ENCODE assay signal across 1 cellular context in the genomic region with DNA sequence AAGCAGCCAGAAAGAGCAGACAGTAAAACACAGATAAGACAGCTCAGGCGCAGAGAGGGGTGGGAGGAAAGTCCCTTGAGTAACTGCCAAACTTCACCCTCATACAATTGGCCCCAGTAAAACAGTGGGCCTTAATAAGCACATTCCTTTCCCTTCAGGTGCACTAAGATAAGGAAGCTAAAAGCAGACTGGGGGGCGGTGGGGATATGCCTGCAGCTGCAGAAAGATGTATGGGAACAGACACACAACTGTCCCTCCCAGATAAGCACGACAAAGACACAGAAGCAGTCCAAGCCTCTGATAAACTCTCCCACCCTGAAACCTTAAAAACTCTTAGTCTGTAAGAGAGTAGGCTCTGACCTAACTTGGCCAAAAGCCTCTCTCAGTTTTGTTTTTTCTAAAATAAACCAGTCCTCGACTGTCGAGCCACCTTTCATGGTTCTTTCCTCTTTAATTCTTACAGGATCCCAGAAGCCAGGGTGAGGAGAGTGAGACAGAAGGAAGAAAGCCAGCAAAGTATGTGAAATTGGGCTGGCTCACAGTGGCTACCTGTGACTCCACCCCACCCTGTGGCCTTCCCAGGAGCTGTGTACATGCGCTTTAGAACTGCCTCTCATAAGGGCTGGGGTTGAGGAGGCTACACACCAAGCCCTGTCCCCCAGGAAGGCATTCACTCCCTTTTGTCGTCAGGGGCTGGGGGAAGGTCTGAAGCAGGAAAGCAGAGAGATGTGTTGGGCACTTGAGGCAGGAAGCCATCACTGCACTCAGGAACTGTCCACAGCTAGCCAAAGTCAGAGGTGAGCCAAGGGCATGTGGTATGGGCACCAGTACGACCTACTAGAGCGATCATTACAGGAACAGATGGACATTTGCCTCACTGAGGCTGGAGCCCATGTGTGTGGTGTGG.
TF ChIP-seq lines count a peak whose summit lies in the region.

No MANE protein-coding gene starts in this region.

TF ChIP-seq in K562, 482 proteins besides CTCF, POLR2A, EP300 and RAD21 (continued from another document and continues in another):
- TF ChIP-seq TOE1 (IDR thresholded peaks at IDR 0.05; ENCODE audit: borderline replicate concordance) (peak; percentile 77; the same call in 1 of the 2 replicates), TOE1 (CRISPR knock-in tag; IDR thresholded peaks at IDR 0.05; ENCODE audit: borderline replicate concordance, low read depth) (no peak), FOXK2 (conservative IDR thresholded peaks at IDR 0.05 in 1 of 2, IDR thresholded peaks at IDR 0.05 in 1 of 2; ENCODE audit: low read depth in 2 of 2) (peak in 1 of 2 experiments; percentile 68; a peak in 2 of 4 replicates), BHLHE40 (IDR thresholded peaks at IDR 0.05; ENCODE audit: low read length) (peak; percentile 79), BRD9 (IDR thresholded peaks at IDR 0.05; ENCODE audit: low read depth, partially characterized antibody) (no peak), HDAC1 (IDR thresholded peaks at IDR 0.05) (peak; percentile 90 to 99; a peak in 2 of 4 replicates), ZNF24 (IDR thresholded peaks at IDR 0.05) (peak; percentile 80), GABPA (tag; conservative IDR thresholded peaks at IDR 0.05; ENCODE audit: low read depth) (0 out of 2 replicates have a peak, but pooled peaks have one; percentile 23), DMBX1 (CRISPR knock-in tag; IDR thresholded peaks at IDR 0.05; ENCODE audit: borderline replicate concordance) (peak; percentile 99), GATA2 (CRISPR knock-in tag; IDR thresholded peaks at IDR 0.05) (peak; percentile 99), HSF4 (CRISPR knock-in tag; IDR thresholded peaks at IDR 0.05; ENCODE audit: borderline replicate concordance) (no peak), NR4A1 (CRISPR knock-in tag; IDR thresholded peaks at IDR 0.05) (peak; percentile 77; the same call in 1 of the 2 replicates), NR4A1 (tag; IDR thresholded peaks at IDR 0.05) (peak; percentile 98), NFXL1 (CRISPR knock-in tag; IDR thresholded peaks at IDR 0.05) (no peak), SAP30 (IDR thresholded peaks at IDR 0.05; ENCODE audit: borderline replicate concordance, insufficient read depth, low read depth, low read length, poor library complexity, severe bottlenecking) (no peak), ZKSCAN8 (CRISPR knock-in tag; IDR thresholded peaks at IDR 0.05) (peak; percentile 96), CTBP1 (IDR thresholded peaks at IDR 0.05; ENCODE audit: borderline replicate concordance) (peak; percentile 99), TRIM28 (IDR thresholded peaks at IDR 0.05) (peak; percentile 75), HDGF (IDR thresholded peaks at IDR 0.05) (0 out of 2 replicates have a peak, but pooled peaks have one; percentile 74), MAFG (tag; conservative IDR thresholded peaks at IDR 0.05) (peak; percentile 92), STAT5A (IDR thresholded peaks at IDR 0.05; ENCODE audit: borderline replicate concordance, low read length) (peak; percentile 97), C11orf30 (IDR thresholded peaks at IDR 0.05; ENCODE audit: low read depth) (peak; percentile 55; the same call in 1 of the 2 replicates), NCOA1 (IDR thresholded peaks at IDR 0.05; ENCODE audit: low read depth) (peak; percentile 96), MAFK (IDR thresholded peaks at IDR 0.05; ENCODE audit: low read length) (peak; percentile 56), WHSC1 (IDR thresholded peaks at IDR 0.05; ENCODE audit: low read length) (no peak), SRSF9 (IDR thresholded peaks at IDR 0.05; ENCODE audit: borderline replicate concordance, low read depth, low read length) (no peak), ZNF274 (IDR thresholded peaks at IDR 0.05; ENCODE audit: borderline replicate concordance, low read depth, low read length) (peak; percentile 83; the same call in 1 of the 2 replicates), EHMT2 (IDR thresholded peaks at IDR 0.05) (no peak), TRIM24 (IDR thresholded peaks at IDR 0.05) (peak; percentile 99), ZNF766 (CRISPR knock-in tag; conservative IDR thresholded peaks at IDR 0.05) (peak; percentile 99), ZBTB7A (IDR thresholded peaks at IDR 0.05; ENCODE audit: borderline replicate concordance, control insufficient read depth, low read depth, low read length) (peak; percentile 57; the same call in 1 of the 2 replicates), HLTF (IDR thresholded peaks at IDR 0.05) (peak; percentile 99), PTTG1 (tag; IDR thresholded peaks at IDR 0.05; ENCODE audit: low read depth) (peak; percentile 64; the same call in 1 of the 2 replicates), CCNT2 (IDR thresholded peaks at IDR 0.05; ENCODE audit: borderline replicate concordance, extremely low read depth, insufficient read length, low read depth, low read length) (peak; percentile 90), TBL1XR1 (IDR thresholded peaks at IDR 0.05; ENCODE audit: low read length in 2 of 2) (peak; percentile 95 to 99; a peak in 3 of 4 replicates), RCOR1 (IDR thresholded peaks at IDR 0.05; ENCODE audit: borderline replicate concordance in 1 of 2, low read depth in 2 of 2, low read length in 2 of 2) (peak; percentile 97 to 99), ZNF583 (CRISPR knock-in tag; IDR thresholded peaks at IDR 0.05) (peak; percentile 94), BCOR (IDR thresholded peaks at IDR 0.05) (peak; percentile 95), NBN (IDR thresholded peaks at IDR 0.05; ENCODE audit: low read depth) (peak; percentile 97)
- TF ChIP-seq, protein P1, sequence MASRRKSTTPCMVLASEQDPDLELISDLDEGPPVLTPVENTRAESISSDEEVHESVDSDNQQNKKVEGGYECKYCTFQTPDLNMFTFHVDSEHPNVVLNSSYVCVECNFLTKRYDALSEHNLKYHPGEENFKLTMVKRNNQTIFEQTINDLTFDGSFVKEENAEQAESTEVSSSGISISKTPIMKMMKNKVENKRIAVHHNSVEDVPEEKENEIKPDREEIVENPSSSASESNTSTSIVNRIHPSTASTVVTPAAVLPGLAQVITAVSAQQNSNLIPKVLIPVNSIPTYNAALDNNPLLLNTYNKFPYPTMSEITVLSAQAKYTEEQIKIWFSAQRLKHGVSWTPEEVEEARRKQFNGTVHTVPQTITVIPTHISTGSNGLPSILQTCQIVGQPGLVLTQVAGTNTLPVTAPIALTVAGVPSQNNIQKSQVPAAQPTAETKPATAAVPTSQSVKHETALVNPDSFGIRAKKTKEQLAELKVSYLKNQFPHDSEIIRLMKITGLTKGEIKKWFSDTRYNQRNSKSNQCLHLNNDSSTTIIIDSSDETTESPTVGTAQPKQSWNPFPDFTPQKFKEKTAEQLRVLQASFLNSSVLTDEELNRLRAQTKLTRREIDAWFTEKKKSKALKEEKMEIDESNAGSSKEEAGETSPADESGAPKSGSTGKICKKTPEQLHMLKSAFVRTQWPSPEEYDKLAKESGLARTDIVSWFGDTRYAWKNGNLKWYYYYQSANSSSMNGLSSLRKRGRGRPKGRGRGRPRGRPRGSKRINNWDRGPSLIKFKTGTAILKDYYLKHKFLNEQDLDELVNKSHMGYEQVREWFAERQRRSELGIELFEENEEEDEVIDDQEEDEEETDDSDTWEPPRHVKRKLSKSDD (conservative IDR thresholded peaks at IDR 0.05; ENCODE audit: low read length) = 0 out of 2 replicates have a peak, but pooled peaks have one; percentile 28
- TF ChIP-seq, protein P2, sequence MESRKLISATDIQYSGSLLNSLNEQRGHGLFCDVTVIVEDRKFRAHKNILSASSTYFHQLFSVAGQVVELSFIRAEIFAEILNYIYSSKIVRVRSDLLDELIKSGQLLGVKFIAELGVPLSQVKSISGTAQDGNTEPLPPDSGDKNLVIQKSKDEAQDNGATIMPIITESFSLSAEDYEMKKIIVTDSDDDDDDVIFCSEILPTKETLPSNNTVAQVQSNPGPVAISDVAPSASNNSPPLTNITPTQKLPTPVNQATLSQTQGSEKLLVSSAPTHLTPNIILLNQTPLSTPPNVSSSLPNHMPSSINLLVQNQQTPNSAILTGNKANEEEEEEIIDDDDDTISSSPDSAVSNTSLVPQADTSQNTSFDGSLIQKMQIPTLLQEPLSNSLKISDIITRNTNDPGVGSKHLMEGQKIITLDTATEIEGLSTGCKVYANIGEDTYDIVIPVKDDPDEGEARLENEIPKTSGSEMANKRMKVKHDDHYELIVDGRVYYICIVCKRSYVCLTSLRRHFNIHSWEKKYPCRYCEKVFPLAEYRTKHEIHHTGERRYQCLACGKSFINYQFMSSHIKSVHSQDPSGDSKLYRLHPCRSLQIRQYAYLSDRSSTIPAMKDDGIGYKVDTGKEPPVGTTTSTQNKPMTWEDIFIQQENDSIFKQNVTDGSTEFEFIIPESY (CRISPR knock-in tag; IDR thresholded peaks at IDR 0.05) = peak; percentile 78
- TF ChIP-seq, protein P3, sequence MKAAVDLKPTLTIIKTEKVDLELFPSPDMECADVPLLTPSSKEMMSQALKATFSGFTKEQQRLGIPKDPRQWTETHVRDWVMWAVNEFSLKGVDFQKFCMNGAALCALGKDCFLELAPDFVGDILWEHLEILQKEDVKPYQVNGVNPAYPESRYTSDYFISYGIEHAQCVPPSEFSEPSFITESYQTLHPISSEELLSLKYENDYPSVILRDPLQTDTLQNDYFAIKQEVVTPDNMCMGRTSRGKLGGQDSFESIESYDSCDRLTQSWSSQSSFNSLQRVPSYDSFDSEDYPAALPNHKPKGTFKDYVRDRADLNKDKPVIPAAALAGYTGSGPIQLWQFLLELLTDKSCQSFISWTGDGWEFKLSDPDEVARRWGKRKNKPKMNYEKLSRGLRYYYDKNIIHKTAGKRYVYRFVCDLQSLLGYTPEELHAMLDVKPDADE (conservative IDR thresholded peaks at IDR 0.05; ENCODE audit: control insufficient read depth, low read depth, low read length) = 0 out of 2 replicates have a peak, but pooled peaks have one; percentile 81
- TF ChIP-seq, protein P4, sequence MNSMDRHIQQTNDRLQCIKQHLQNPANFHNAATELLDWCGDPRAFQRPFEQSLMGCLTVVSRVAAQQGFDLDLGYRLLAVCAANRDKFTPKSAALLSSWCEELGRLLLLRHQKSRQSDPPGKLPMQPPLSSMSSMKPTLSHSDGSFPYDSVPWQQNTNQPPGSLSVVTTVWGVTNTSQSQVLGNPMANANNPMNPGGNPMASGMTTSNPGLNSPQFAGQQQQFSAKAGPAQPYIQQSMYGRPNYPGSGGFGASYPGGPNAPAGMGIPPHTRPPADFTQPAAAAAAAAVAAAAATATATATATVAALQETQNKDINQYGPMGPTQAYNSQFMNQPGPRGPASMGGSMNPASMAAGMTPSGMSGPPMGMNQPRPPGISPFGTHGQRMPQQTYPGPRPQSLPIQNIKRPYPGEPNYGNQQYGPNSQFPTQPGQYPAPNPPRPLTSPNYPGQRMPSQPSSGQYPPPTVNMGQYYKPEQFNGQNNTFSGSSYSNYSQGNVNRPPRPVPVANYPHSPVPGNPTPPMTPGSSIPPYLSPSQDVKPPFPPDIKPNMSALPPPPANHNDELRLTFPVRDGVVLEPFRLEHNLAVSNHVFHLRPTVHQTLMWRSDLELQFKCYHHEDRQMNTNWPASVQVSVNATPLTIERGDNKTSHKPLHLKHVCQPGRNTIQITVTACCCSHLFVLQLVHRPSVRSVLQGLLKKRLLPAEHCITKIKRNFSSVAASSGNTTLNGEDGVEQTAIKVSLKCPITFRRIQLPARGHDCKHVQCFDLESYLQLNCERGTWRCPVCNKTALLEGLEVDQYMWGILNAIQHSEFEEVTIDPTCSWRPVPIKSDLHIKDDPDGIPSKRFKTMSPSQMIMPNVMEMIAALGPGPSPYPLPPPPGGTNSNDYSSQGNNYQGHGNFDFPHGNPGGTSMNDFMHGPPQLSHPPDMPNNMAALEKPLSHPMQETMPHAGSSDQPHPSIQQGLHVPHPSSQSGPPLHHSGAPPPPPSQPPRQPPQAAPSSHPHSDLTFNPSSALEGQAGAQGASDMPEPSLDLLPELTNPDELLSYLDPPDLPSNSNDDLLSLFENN (IDR thresholded peaks at IDR 0.05; ENCODE audit: low read depth in 2 of 2, low read length in 2 of 2) = peak in 1 of 2 experiments; percentile 98; a peak in 2 of 4 replicates
- TF ChIP-seq, protein P5, sequence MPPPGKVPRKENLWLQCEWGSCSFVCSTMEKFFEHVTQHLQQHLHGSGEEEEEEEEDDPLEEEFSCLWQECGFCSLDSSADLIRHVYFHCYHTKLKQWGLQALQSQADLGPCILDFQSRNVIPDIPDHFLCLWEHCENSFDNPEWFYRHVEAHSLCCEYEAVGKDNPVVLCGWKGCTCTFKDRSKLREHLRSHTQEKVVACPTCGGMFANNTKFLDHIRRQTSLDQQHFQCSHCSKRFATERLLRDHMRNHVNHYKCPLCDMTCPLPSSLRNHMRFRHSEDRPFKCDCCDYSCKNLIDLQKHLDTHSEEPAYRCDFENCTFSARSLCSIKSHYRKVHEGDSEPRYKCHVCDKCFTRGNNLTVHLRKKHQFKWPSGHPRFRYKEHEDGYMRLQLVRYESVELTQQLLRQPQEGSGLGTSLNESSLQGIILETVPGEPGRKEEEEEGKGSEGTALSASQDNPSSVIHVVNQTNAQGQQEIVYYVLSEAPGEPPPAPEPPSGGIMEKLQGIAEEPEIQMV (tag; conservative IDR thresholded peaks at IDR 0.05; ENCODE audit: low read depth) = peak; percentile 76
- TF ChIP-seq, protein P6, sequence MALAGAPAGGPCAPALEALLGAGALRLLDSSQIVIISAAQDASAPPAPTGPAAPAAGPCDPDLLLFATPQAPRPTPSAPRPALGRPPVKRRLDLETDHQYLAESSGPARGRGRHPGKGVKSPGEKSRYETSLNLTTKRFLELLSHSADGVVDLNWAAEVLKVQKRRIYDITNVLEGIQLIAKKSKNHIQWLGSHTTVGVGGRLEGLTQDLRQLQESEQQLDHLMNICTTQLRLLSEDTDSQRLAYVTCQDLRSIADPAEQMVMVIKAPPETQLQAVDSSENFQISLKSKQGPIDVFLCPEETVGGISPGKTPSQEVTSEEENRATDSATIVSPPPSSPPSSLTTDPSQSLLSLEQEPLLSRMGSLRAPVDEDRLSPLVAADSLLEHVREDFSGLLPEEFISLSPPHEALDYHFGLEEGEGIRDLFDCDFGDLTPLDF (CRISPR knock-in tag; IDR thresholded peaks at IDR 0.05) = 0 out of 2 replicates have a peak, but pooled peaks have one; percentile 50
